In genomic region chr18:2655954-2656236, GRCh38 we compare ENCODE assay signal across 8 cellular contexts. TPM values are rescaled to one million over a fixed set of nuclear protein-coding genes. Genes with fewer than 3 reads are reported as not detected.
DNase-seq lines count a peak whose midpoint lies in the region; ATAC-seq and TF ChIP-seq lines count a peak whose summit lies in the region.

No MANE protein-coding gene starts in this region.

- intact Hi-C loops in PC-3 (cut with micrococcal nuclease) = loop anchor here (2.0 to 10.0 kb wide), 4 partner anchors 51 to 591 kb away; partner anchors contain the start of genes LPIN2 and MYL12A

- peak overlapping the region; percentile 88 for H3K9ac ChIP-seq in PC-3 (ENCODE audit: low read length)

- CTCF ChIA-PET in PC-3 (lab: Charles Lee) = no interaction called here

- H3K4me1 ChIP-seq in PC-3 (ENCODE audit: insufficient read depth, low read length) (peaks cover 43% of the 10 kb centered on the region), osteoblast (ENCODE audit: insufficient read depth, low read length) (peaks cover 23% of the 10 kb centered on the region)

- H4K20me1 ChIP-seq in PC-3 (ENCODE audit: low read length) (peaks cover 33% of the 10 kb centered on the region), osteoblast (ENCODE audit: insufficient read depth, low read length) (peaks cover 16% of the 10 kb centered on the region)

- peak overlapping the region; percentile 64 for H3K27ac ChIP-seq in PC-3 (ENCODE audit: low read length)
- H3K27ac ChIP-seq in osteoblast (ENCODE audit: low read depth, low read length) = peak overlapping the region; percentile 86

- no peaks in the 10 kb centered on the region for H3K9me3 Mint-ChIP-seq in endothelial cell (ENCODE audit: unreplicated experiment)

- H3K4me3 ChIP-seq in PC-3 (ENCODE audit: low read length) (peak overlapping the region; percentile 87), osteoblast (ENCODE audit: insufficient read depth, low read length) (peak overlapping the region; percentile 89)

- H3K36me3 Mint-ChIP-seq in endothelial cell (ENCODE audit: low read depth, unreplicated experiment) = peaks cover 9% of the 10 kb centered on the region

- no peaks in the 10 kb centered on the region for H3K9me3 ChIP-seq in PC-3 (ENCODE audit: low read length)
- no peaks in the 10 kb centered on the region for H3K9me3 ChIP-seq in osteoblast (ENCODE audit: low read depth, low read length)

- TF ChIP-seq CTCF in PC-3 (conservative IDR thresholded peaks at IDR 0.05; ENCODE audit: low read depth, low read length) = no peak
- TF ChIP-seq CTCF in endothelial cell (IDR thresholded peaks at IDR 0.05; ENCODE audit: unreplicated experiment) = no peak
- no peak for TF ChIP-seq CTCF in osteoblast (IDR thresholded peaks at IDR 0.05; ENCODE audit: extremely low read depth, low read depth, low read length)

- ATAC-seq in GM21825 (IDR thresholded peaks at IDR 0.05; ENCODE audit: unreplicated experiment) (peak; percentile 9), PC-3 (peak; percentile 6; the same call in 1 of the 2 replicates)

- H3K9me2 ChIP-seq in PC-3 (replicated peaks; ENCODE audit: low read length) = no peaks in the 10 kb centered on the region

- peak overlapping the region; percentile 95 for H3K4me3 Mint-ChIP-seq in endothelial cell (ENCODE audit: unreplicated experiment)

- H3K27ac Mint-ChIP-seq in endothelial cell (ENCODE audit: unreplicated experiment) = peak overlapping the region; percentile 52

- no TSS peak for BruUV-seq in PC-3 (replicated peaks; lab: Mats Ljungman, UMichigan)

- DNase-seq in DMS79 treated with DMSO at 0.1 percent for 48 hours (lab: John Stamatoyannopoulos, UW) (peak; percentile 65), PC-3 (no peak), endothelial cell (ENCODE audit: low spot score) (no peak), osteoblast (ENCODE audit: insufficient read length, low spot score, missing footprints) (no peak), SK-N-DZ (ENCODE audit: low spot score) (no peak), CD1c-positive myeloid dendritic cell (ENCODE audit: extremely low spot score) (no peak)
- DNase-seq in activated CD4-positive, alpha-beta T cell treated with anti-CD3 and anti-CD28 coated beads for 48 hours = no peak

- H3K79me2 ChIP-seq in PC-3 (ENCODE audit: low read length) = peaks cover 53% of the 10 kb centered on the region
- peaks cover 49% of the 10 kb centered on the region for H3K79me2 ChIP-seq in osteoblast (ENCODE audit: insufficient read depth, low read length)

- no peaks in the 10 kb centered on the region for H3K27me3 ChIP-seq in PC-3 (ENCODE audit: low read length)
- H3K27me3 ChIP-seq in osteoblast (ENCODE audit: insufficient read depth, low read length) = no peaks in the 10 kb centered on the region

- peaks cover 9% of the 10 kb centered on the region for H3K27me3 Mint-ChIP-seq in endothelial cell (ENCODE audit: unreplicated experiment)

- POLR2A ChIA-PET in PC-3 (lab: Charles Lee; ENCODE audit: unreplicated experiment) = interaction anchor here (0.6 to 0.8 kb wide), 2 partner anchors 82 to 85 kb away, joined by 3 read pairs; no protein-coding TSS in a partner anchor

- peaks cover 20% of the 10 kb centered on the region for H3K4me1 Mint-ChIP-seq in endothelial cell (ENCODE audit: unreplicated experiment)

- peaks cover 3% of the 10 kb centered on the region for H3F3A ChIP-seq in PC-3 (ENCODE audit: low read length, unreplicated experiment)

- H3K36me3 ChIP-seq in PC-3 (ENCODE audit: low read depth, low read length) (no peaks in the 10 kb centered on the region), osteoblast (ENCODE audit: insufficient read depth, low read length) (no peaks in the 10 kb centered on the region)

- peak overlapping the region; percentile 92 for H3K4me2 ChIP-seq in PC-3 (ENCODE audit: low read length)
- H3K4me2 ChIP-seq in osteoblast (ENCODE audit: insufficient read depth, low read length) = peak overlapping the region; percentile 92

- H2AFZ ChIP-seq in PC-3 (ENCODE audit: low read length) = peak overlapping the region; percentile 76
- peak overlapping the region; percentile 86 for H2AFZ ChIP-seq in osteoblast (ENCODE audit: low read length)

RNA-seq across cellular contexts. Expression of gene SMCHD1, which starts 0.4 kb away (rescaled TPM):
- total RNA-seq in PC-3 (2014; rRNA removed) (42.0 and 61.0 TPM in 2 replicates), endothelial cell (ENCODE audit: unreplicated experiment) (28.3 TPM), osteoblast (52.2 and 53.6 TPM in 2 replicates)
- polyA plus RNA-seq in SK-N-DZ (2014; cell fraction: cytosol; rRNA removed) = 28.2 and 30.5 TPM in 2 replicates
- polyA plus RNA-seq in SK-N-DZ (2014; cell fraction: nucleus; rRNA removed) = 44.4 and 49.7 TPM in 2 replicates
